26 cellular contexts compared by ENCODE assay signal in genomic region chr2:95318431-95319220, GRCh38. TPM values are rescaled to one million over a fixed set of nuclear protein-coding genes. Genes with fewer than 3 reads are reported as not detected.
"Had no signal": no experiment of that assay in that cellular context is flagged by ENCODE, and none has a peak within 500 bp of the region (broad histone marks: within the 10 kb centered on the region; RNA-seq: fewer than 3 reads in every experiment).

No MANE protein-coding gene starts in this region.

- H3K9me3 ChIP-seq: esophagus squamous epithelium had no signal

- H3K4me3 ChIP-seq: esophagus squamous epithelium had no signal

- H3K36me3 ChIP-seq: esophagus squamous epithelium had no signal

- ATAC-seq: activated CD4-positive, alpha-beta T cell treated with anti-CD3 and anti-CD28 coated beads for 36 hours; activated CD8-positive, alpha-beta memory T cell treated with anti-CD3 and anti-CD28 coated beads, Interleukin-2, amount 10 ng/mL, durations not matched to agents 7 days and 5 days; activated CD8-positive, alpha-beta T cell treated with anti-CD3 and anti-CD28 coated beads, Interleukin-2, amount 10 ng/mL, durations not matched to agents 7 days and 5 days; effector memory CD8-positive, alpha-beta T cell had no signal

- DNase-seq: activated CD4-positive, alpha-beta memory T cell treated with anti-CD3 and anti-CD28 coated beads for 36 hours; activated CD4-positive, alpha-beta T cell treated with anti-CD3 and anti-CD28 coated beads for 36 hours; activated CD4-positive, alpha-beta T cell treated with anti-CD3 and anti-CD28 coated beads, Interleukin-2, amount 10 ng/mL, durations not matched to agents 24 days and 14 days; activated CD4-positive, CD25-positive, alpha-beta regulatory T cell; activated CD4-positive, CD25-positive, alpha-beta regulatory T cell treated with anti-CD3 and anti-CD28 coated beads, Interleukin-2, amount 50 U/mL, for 72 hours; activated CD8-positive, alpha-beta memory T cell treated with anti-CD3 and anti-CD28 coated beads, Interleukin-2, amount 10 ng/mL, durations not matched to agents 7 days and 5 days; activated CD8-positive, alpha-beta memory T cell treated with anti-CD3 and anti-CD28 coated beads, Interleukin-2, amount 50 U/mL, for 4 hours; activated CD8-positive, alpha-beta T cell treated with anti-CD3 and anti-CD28 coated beads, Interleukin-2, amount 10 ng/mL, durations not matched to agents 7 days and 5 days; activated effector memory CD4-positive, alpha-beta T cell treated with anti-CD3 and anti-CD28 coated beads, Interleukin-2, amount 50 U/mL, for 16 hours; activated naive CD4-positive, alpha-beta T cell treated with anti-CD3 and anti-CD28 coated beads, Interleukin-2, amount 50 U/mL, for 16 hours; activated T-cell treated with anti-CD3 and anti-CD28 coated beads, Interleukin-2, amount 50 U/mL, for 1 hour; activated T-cell treated with anti-CD3 and anti-CD28 coated beads, Interleukin-2, amount 50 U/mL, for 48 hours; amniotic stem cell; anterior cingulate cortex; caudate nucleus; cortex of kidney; dermis blood vessel endothelial cell; effector CD4-positive, alpha-beta T cell; effector memory CD8-positive, alpha-beta T cell; esophagus squamous epithelium; head of caudate nucleus; T-helper 2 cell had no signal

- H3K27ac ChIP-seq: epithelial cell of prostate, esophagus squamous epithelium had no signal

RNA-seq across cellular contexts. Expression of gene KCNIP3, which starts 21.5 kb away (rescaled TPM):
- total RNA-seq: activated CD4-positive, alpha-beta memory T cell treated with anti-CD3 and anti-CD28 coated beads for 36 hours; activated CD4-positive, alpha-beta T cell treated with anti-CD3 and anti-CD28 coated beads for 36 hours; activated CD4-positive, alpha-beta T cell treated with anti-CD3 and anti-CD28 coated beads, Interleukin-2, amount 10 ng/mL, durations not matched to agents 24 days and 14 days; activated CD8-positive, alpha-beta memory T cell treated with anti-CD3 and anti-CD28 coated beads for 36 hours; activated CD8-positive, alpha-beta memory T cell treated with anti-CD3 and anti-CD28 coated beads, Interleukin-2, amount 10 ng/mL, durations not matched to agents 7 days and 5 days; activated CD8-positive, alpha-beta T cell treated with anti-CD3 and anti-CD28 coated beads, Interleukin-2, amount 10 ng/mL, durations not matched to agents 7 days and 5 days; activated T-helper 1 cell treated with anti-CD3 and anti-CD28 coated beads, Interleukin-12 subunit alpha, Interleukin-12 subunit beta, Interleukin-2, Interleukin-4 antibody, amounts not matched to agents 30 ng/mL and 10 ng/mL and 1 ng/mL, durations not matched to agents 14 hours and 24 hours and 36 hours; T-helper 1 cell treated with Interleukin-12 subunit alpha and Interleukin-12 subunit beta and Interleukin-4 antibody, amounts not matched to agents 30 ng/mL and 1 ng/mL, for 36 hours had no signal
